8 cellular contexts compared by ENCODE assay signal in genomic region chr16:23435500-23435899, GRCh38. TPM values are rescaled to one million over a fixed set of nuclear protein-coding genes. Genes with fewer than 3 reads are reported as not detected.
DNase-seq lines count a peak whose midpoint lies in the region; ATAC-seq and TF ChIP-seq lines count a peak whose summit lies in the region.

No MANE protein-coding gene starts in this region.

- H3K27ac ChIP-seq in WERI-Rb-1 (no peak overlapping the region), mammary epithelial cell (ENCODE audit: insufficient read depth, low read depth, low read length) (no peak overlapping the region)

- H3K36me3 ChIP-seq in WERI-Rb-1, result peaks cover 17% of the 10 kb centered on the region
- H3K36me3 ChIP-seq in mammary epithelial cell (ENCODE audit: insufficient read depth, low read length), result peaks cover 6% of the 10 kb centered on the region

- DNase-seq in A172 (ENCODE audit: low spot score) (peak; percentile 56), NCI-H2196 treated with DMSO at 0.1 percent for 48 hours (lab: John Stamatoyannopoulos, UW; ENCODE audit: unreplicated experiment) (peak; percentile 29), WERI-Rb-1 (peak; percentile 77), mammary epithelial cell (peak; percentile 34), kidney glomerular epithelial cell (lab: John Stamatoyannopoulos, UW) (peak; percentile 65)
- peak; percentile 68 for DNase-seq in stimulated activated CD4-positive, alpha-beta T cell treated with anti-CD3 and anti-CD28 coated beads, Interleukin-4, amount 100 ng/mL, for 24 hours

- dilution Hi-C loops in mammary epithelial cell (cut with HindIII; ENCODE audit: low sequenced_read_pairs), result no loop called here

- H3K27me3 ChIP-seq in WERI-Rb-1 (ENCODE audit: insufficient read depth, low read depth, severe bottlenecking), result no peaks in the 10 kb centered on the region
- no peaks in the 10 kb centered on the region for H3K27me3 ChIP-seq in mammary epithelial cell (ENCODE audit: insufficient read depth, low read length)

- in situ Hi-C loops in mammary epithelial cell (cut with MboI; ENCODE audit: low sequenced_read_pairs in 2 of 2), result loop anchor here in 1 of 2 donors (10.0 kb wide), 1 partner anchor 161 kb away; no protein-coding TSS in a partner anchor

- CTCF ChIA-PET in mammary epithelial cell (lab: Charles Lee; ENCODE audit: low non-redundant PET), result interaction anchor here (0.5 to 1.1 kb wide), 7 partner anchors 11 to 723 kb away, joined by 3 to 7 read pairs (median 4); no protein-coding TSS in a partner anchor

- no peaks in the 10 kb centered on the region for H3K79me2 ChIP-seq in mammary epithelial cell (ENCODE audit: insufficient read depth, low read length)

- peak; percentile 54 for ATAC-seq in GM19324 (IDR thresholded peaks at IDR 0.05; ENCODE audit: low FRiP score, unreplicated experiment)
- no peak for ATAC-seq in GM21528 (IDR thresholded peaks at IDR 0.05; ENCODE audit: low FRiP score, unreplicated experiment)

- 22% methylated on average over 6 of the region's 6 CpGs for WGBS in mammary epithelial cell (ENCODE audit: low coverage, missing lambda C conversion rate)

- no peaks in the 10 kb centered on the region for H4K20me1 ChIP-seq in mammary epithelial cell (ENCODE audit: insufficient read depth, low read length)

- no peak overlapping the region for H3K4me2 ChIP-seq in mammary epithelial cell (ENCODE audit: insufficient read depth, low read depth, low read length)

- no peaks in the 10 kb centered on the region for H3K9me3 ChIP-seq in WERI-Rb-1 (ENCODE audit: severe bottlenecking)
- H3K9me3 ChIP-seq in mammary epithelial cell (replicated peaks; ENCODE audit: insufficient read depth, low read length), result no peaks in the 10 kb centered on the region

- BruUV-seq in mammary epithelial cell (replicated peaks; lab: Mats Ljungman, UMichigan), result no TSS peak

- no peak overlapping the region for H3K4me3 ChIP-seq in WERI-Rb-1 (ENCODE audit: low read depth, low read length)
- no peak overlapping the region for H3K4me3 ChIP-seq in mammary epithelial cell (replicated peaks in 1 of 3; ENCODE audit: insufficient read depth in 1 of 3, low read depth in 2 of 3, low read length in 3 of 3)

- TF ChIP-seq CTCF in WERI-Rb-1 (IDR thresholded peaks at IDR 0.05; ENCODE audit: low read depth, low read length) (peak; percentile 88), mammary epithelial cell (conservative IDR thresholded peaks at IDR 0.05 in 1 of 2, IDR thresholded peaks at IDR 0.05 in 1 of 2; ENCODE audit: extremely low read depth in 1 of 2, insufficient read depth in 1 of 2, low read depth in 1 of 2, low read length in 2 of 2) (peak; percentile 87 to 97)

- H2AFZ ChIP-seq in mammary epithelial cell (ENCODE audit: low read depth, low read length), result no peak overlapping the region

- no peaks in the 10 kb centered on the region for H3K4me1 ChIP-seq in mammary epithelial cell (ENCODE audit: insufficient read depth, low read length)

- no peak overlapping the region for H3K9ac ChIP-seq in mammary epithelial cell (ENCODE audit: insufficient read depth, low read length)

- intact Hi-C loops in mammary epithelial cell (cut with micrococcal nuclease), result loop anchor here (2.0 to 5.0 kb wide), 3 partner anchors 72 to 375 kb away; partner anchors contain the start of gene NDUFAB1

RNA-seq across cellular contexts. Expression of gene COG7, which starts 17.5 kb away (rescaled TPM):
- 14.5 and 21.0 TPM in 2 replicates for total RNA-seq in A172 (2014; rRNA removed; shearing (Covaris generic))
- total RNA-seq in mammary epithelial cell, result 10 to 100 TPM; 19.2 to 20.8 TPM
- 20.1 TPM for polyA plus RNA-seq in mammary epithelial cell
- polyA minus RNA-seq in mammary epithelial cell, result 12.4 TPM
